In genomic region chr17:64741038-64741641, GRCh38 we compare ENCODE assay signal across 9 cellular contexts.
DNase-seq lines count a peak whose midpoint lies in the region; ATAC-seq and TF ChIP-seq lines count a peak whose summit lies in the region.
"Had no signal": no experiment of that assay in that cellular context is flagged by ENCODE, and none has a peak within 500 bp of the region (broad histone marks: within the 10 kb centered on the region; RNA-seq: fewer than 3 reads in every experiment).

No MANE protein-coding gene starts in this region.

- in situ Hi-C loops in brain microvascular endothelial cell (cut with HindIII; ENCODE audit: low pct_ligation_motif_present, low sequenced_read_pairs): no loop called here

- H3K27ac ChIP-seq in brain microvascular endothelial cell (peak overlapping the region; percentile 46), skeletal muscle tissue (ENCODE audit: low read depth, low read length) (peak overlapping the region; percentile 54)

- no peak for ATAC-seq in GM19467 (IDR thresholded peaks at IDR 0.05; ENCODE audit: unreplicated experiment)

- H3K27me3 ChIP-seq in brain microvascular endothelial cell (replicated peaks): no peaks in the 10 kb centered on the region
- H3K27me3 ChIP-seq in skeletal muscle tissue (ENCODE audit: control insufficient read depth in 3 of 3, insufficient read depth in 3 of 3, low read length in 3 of 3): no peaks in the 10 kb centered on the region

- no peaks in the 10 kb centered on the region for H3K9me3 ChIP-seq in skeletal muscle tissue (ENCODE audit: control insufficient read depth in 3 of 3, low read length in 3 of 3)

- DNase-seq in HCEC 1CT (peak; percentile 46), brain microvascular endothelial cell (no peak), islet precursor cell (peak; percentile 60), NCI-H526 treated with DMSO at 0.1 percent for 48 hours (lab: John Stamatoyannopoulos, UW) (no peak), GDM1 (lab: John Stamatoyannopoulos, UW) (no peak)
- DNase-seq in stimulated activated CD4-positive, alpha-beta T cell treated with anti-CD3 and anti-CD28 coated beads, Interleukin-4, amount 100 ng/mL, for 1 hour: no peak
- DNase-seq: SHP77 treated with DMSO at 0.1 percent for 48 hours had no signal

- TF ChIP-seq CTCF in brain microvascular endothelial cell (IDR thresholded peaks at IDR 0.05; ENCODE audit: low read depth, low read length, missing control alignments): no peak

- no peaks in the 10 kb centered on the region for H3K36me3 ChIP-seq in brain microvascular endothelial cell (replicated peaks)
- H3K36me3 ChIP-seq in skeletal muscle tissue (ENCODE audit: control insufficient read depth in 3 of 3, insufficient read depth in 3 of 3, low read length in 3 of 3): no peaks in the 10 kb centered on the region

- peaks cover 3 to 9% (median 4%) of the 10 kb centered on the region in 3 donors for H3K4me1 ChIP-seq in skeletal muscle tissue (ENCODE audit: control insufficient read depth in 3 of 3, insufficient read depth in 3 of 3, low read length in 3 of 3)

- H3K4me3 ChIP-seq in brain microvascular endothelial cell (ENCODE audit: low read depth, low read length) (no peak overlapping the region), skeletal muscle tissue (ENCODE audit: low read length in 3 of 3) (no peak overlapping the region)

- H3K9ac ChIP-seq in skeletal muscle tissue (ENCODE audit: low read depth in 1 of 3, low read length in 3 of 3): no peak overlapping the region

Comparison
In these comparisons a context has a peak if more than half of its experiments do, and no peak if none do; other contexts are left out.
1. DNase-seq: peak in HCEC 1CT (single experiment) and islet precursor cell (single experiment); none in brain microvascular endothelial cell (single experiment), NCI-H526 treated with DMSO at 0.1 percent for 48 hours (single experiment), GDM1 (single experiment) and stimulated activated CD4-positive, alpha-beta T cell treated with anti-CD3 and anti-CD28 coated beads, Interleukin-4, amount 100 ng/mL, for 1 hour (single experiment).